In genomic region chr6:105994522-105995402, GRCh38 we compare ENCODE assay signal across 8 cellular contexts.
DNase-seq lines count a peak whose midpoint lies in the region; ATAC-seq and TF ChIP-seq lines count a peak whose summit lies in the region.

No MANE protein-coding gene starts in this region.

- TF ChIP-seq CTCF in GM06990 (IDR thresholded peaks at IDR 0.05; ENCODE audit: insufficient read depth, low read length, poor library complexity, severe bottlenecking), result no peak
- no peak for TF ChIP-seq CTCF in lower lobe of right lung (IDR thresholded peaks at IDR 0.05)

- H3K36me3 ChIP-seq in GM06990 (ENCODE audit: control insufficient read depth, insufficient read depth, low read length) (no peaks in the 10 kb centered on the region), lower lobe of right lung (no peaks in the 10 kb centered on the region)

- peaks cover 24% of the 10 kb centered on the region for H3K4me1 ChIP-seq in lower lobe of right lung

- peak overlapping the region; percentile 90 for H3K27ac ChIP-seq in lower lobe of right lung

- peak; percentile 40 to 48 for ATAC-seq in lower lobe of right lung
- no peak for ATAC-seq in GM19351 (IDR thresholded peaks at IDR 0.05; ENCODE audit: unreplicated experiment)

- H3K27me3 ChIP-seq in GM06990 (replicated peaks; ENCODE audit: control insufficient read depth, insufficient read depth, low read length), result peaks cover 2% of the 10 kb centered on the region; the same call in 1 of the 2 replicates
- H3K27me3 ChIP-seq in lower lobe of right lung (ENCODE audit: low read depth), result peaks cover 75% of the 10 kb centered on the region

- intact Hi-C loops in lower lobe of right lung (cut with DNase I), result loop anchor here (5.0 kb wide), 1 partner anchor 93 kb away; the partner anchor contains the start of gene PRDM1

- H3K4me3 ChIP-seq in GM06990 (replicated peaks; ENCODE audit: low read depth, low read length) (peak overlapping the region; percentile 60), lower lobe of right lung (peak overlapping the region; percentile 66)

- no peaks in the 10 kb centered on the region for H3K9me3 ChIP-seq in lower lobe of right lung

- DNase-seq in GM06990 (ENCODE audit: extremely low read depth, insufficient read length), result peak; percentile 30
- peak; percentile 77 for DNase-seq in MV-4-11 (lab: John Stamatoyannopoulos, UW)
- peak; percentile 36 for DNase-seq in activated CD4-positive, alpha-beta T cell treated with anti-CD3 and anti-CD28 coated beads, Interleukin-2, amount 50 U/mL, for 1 hour
- DNase-seq in ecto neural progenitor cell (ENCODE audit: low spot score), result peak; percentile 77
- DNase-seq in lower lobe of right lung, result peak; percentile 74
- peak; percentile 6 for DNase-seq in stimulated activated CD8-positive, alpha-beta memory T cell treated with anti-CD3 and anti-CD28 coated beads, Interleukin-15, amount 100 ng/mL, for 1 hour (ENCODE audit: low read depth)
- no peak for DNase-seq in midbrain (lab: John Stamatoyannopoulos, UW)
